31 cellular contexts compared by ENCODE assay signal in genomic region chr6:105678516-105678915, GRCh38.
A peak's percentile ranks its signal among the peaks of the same experiment; 100 is the strongest.
DNase-seq lines count a peak whose midpoint lies in the region; ATAC-seq and TF ChIP-seq lines count a peak whose summit lies in the region.
"Had no signal": no experiment of that assay in that cellular context is flagged by ENCODE, and none has a peak within 500 bp of the region (broad histone marks: within the 10 kb centered on the region; RNA-seq: fewer than 3 reads in every experiment).

No MANE protein-coding gene starts in this region.

- H3K27me3 ChIP-seq in RWPE2 (ENCODE audit: insufficient read depth, poor library complexity, severe bottlenecking): no peaks in the 10 kb centered on the region
- H3K27me3 ChIP-seq: gastroesophageal sphincter, neural progenitor cell, stomach had no signal

- peak; percentile 40 for ATAC-seq in left ventricle myocardium superior
- no peak for ATAC-seq in Right ventricle myocardium inferior
- ATAC-seq in RWPE2 (ENCODE audit: low read depth): peak; percentile 35; the same call in 1 of the 3 replicates
- ATAC-seq in GM18502 (IDR thresholded peaks at IDR 0.05; ENCODE audit: poor library complexity, unreplicated experiment): no peak
- ATAC-seq: activated CD4-positive, CD25-positive, alpha-beta regulatory T cell treated with anti-CD3 and anti-CD28 coated beads, Interleukin-2, amount 50 U/mL, for 24 hours; activated naive CD8-positive, alpha-beta T cell treated with anti-CD3 and anti-CD28 coated beads, Interleukin-2, amount 50 U/mL, for 24 hours; activated T-cell treated with anti-CD3 and anti-CD28 coated beads, Interleukin-2, amount 50 U/mL, for 72 hours; gastroesophageal sphincter; GM12878 had no signal

- H3K4me3 ChIP-seq in RWPE2 (ENCODE audit: severe bottlenecking) (no peak overlapping the region), foreskin fibroblast (ENCODE audit: low read depth in 1 of 2, low read length in 2 of 2) (no peak overlapping the region)
- H3K4me3 ChIP-seq: gastroesophageal sphincter, GM12878, neural progenitor cell, SK-N-MC, stomach had no signal

- H3K36me3 ChIP-seq in RWPE2 (ENCODE audit: low read depth): no peaks in the 10 kb centered on the region
- H3K36me3 ChIP-seq: gastroesophageal sphincter, neural progenitor cell, stomach had no signal

- TF ChIP-seq CTCF in RWPE2 (IDR thresholded peaks at IDR 0.05; ENCODE audit: poor library complexity, severe bottlenecking) (no peak), foreskin fibroblast (IDR thresholded peaks at IDR 0.05; ENCODE audit: low read depth, low read length) (no peak), GM20000 (IDR thresholded peaks at IDR 0.05; ENCODE audit: extremely low read depth, missing control alignments) (no peak)

- intact Hi-C loops in left ventricle myocardium superior (cut with micrococcal nuclease) (no loop called here), Right ventricle myocardium inferior (cut with DNase I) (loop anchor here (5.0 kb wide), 1 partner anchor 76 kb away; no protein-coding TSS in a partner anchor)

- DNase-seq in left ventricle myocardium superior: no peak
- DNase-seq in Right ventricle myocardium inferior (ENCODE audit: missing footprints): no peak
- DNase-seq in RWPE2 (ENCODE audit: low spot score): no peak
- DNase-seq in foreskin fibroblast: peak; percentile 9 to 17
- DNase-seq in NCI-H2196 treated with DMSO at 0.1 percent for 48 hours (lab: John Stamatoyannopoulos, UW; ENCODE audit: unreplicated experiment): no peak
- DNase-seq in GM20000 (ENCODE audit: low spot score): no peak
- DNase-seq in dermis blood vessel endothelial cell: no peak
- DNase-seq: activated CD4-positive, alpha-beta T cell treated with anti-CD3 and anti-CD28 coated beads, Interleukin-2, amount 50 U/mL, for 48 hours; activated naive CD4-positive, alpha-beta T cell; activated naive CD8-positive, alpha-beta T cell treated with anti-CD3 and anti-CD28 coated beads, Interleukin-2, amount 50 U/mL, for 24 hours; activated T-cell treated with anti-CD3 and anti-CD28 coated beads, Interleukin-2, amount 50 U/mL, for 72 hours; CD4-positive, alpha-beta T cell; central memory CD4-positive, alpha-beta T cell; endodermal cell; H9; hippocampal formation; immature natural killer cell; NCI-H146; NCI-H2107; NCI-H82; right cardiac atrium; stimulated activated CD4-positive, alpha-beta T cell treated with anti-CD3 and anti-CD28 coated beads, Interleukin-12 subunit alpha, Interleukin-12 subunit beta, amount 100 ng/mL, for 4 hours; stimulated activated CD4-positive, alpha-beta T cell treated with anti-CD3 and anti-CD28 coated beads, Interleukin-2, amount 100 ng/mL, for 48 hours; stomach had no signal

- no peaks in the 10 kb centered on the region for H3K9me3 ChIP-seq in RWPE2 (ENCODE audit: severe bottlenecking)

- H3K27ac ChIP-seq in RWPE2 (ENCODE audit: poor library complexity, severe bottlenecking): no peak overlapping the region
- H3K27ac ChIP-seq: gastroesophageal sphincter, neural progenitor cell, RWPE1, SK-N-MC, stomach had no signal

- H3K4me1 ChIP-seq in RWPE2 (ENCODE audit: insufficient read depth, poor library complexity, severe bottlenecking): peaks cover 12% of the 10 kb centered on the region
- H3K4me1 ChIP-seq: gastroesophageal sphincter, stomach had no signal

Comparison
In these comparisons a context has a peak if more than half of its experiments do, and no peak if none do; other contexts are left out.
1. ATAC-seq: peak in left ventricle myocardium superior (single experiment) and RWPE2 (single experiment); none in Right ventricle myocardium inferior (single experiment) and GM18502 (single experiment).
2. DNase-seq: peak in foreskin fibroblast (2 of 2); none in left ventricle myocardium superior (single experiment), Right ventricle myocardium inferior (single experiment), RWPE2 (single experiment), NCI-H2196 treated with DMSO at 0.1 percent for 48 hours (single experiment), GM20000 (single experiment) and dermis blood vessel endothelial cell (single experiment).